31 cellular contexts compared by ENCODE assay signal in genomic region chr2:182589121-182589520, GRCh38.
"Had no signal": no experiment of that assay in that cellular context is flagged by ENCODE, and none has a peak within 500 bp of the region (broad histone marks: within the 10 kb centered on the region; RNA-seq: fewer than 3 reads in every experiment).

No MANE protein-coding gene starts in this region.

- H3K4me3 ChIP-seq: body of pancreas, esophagus muscularis mucosa, gastrocnemius medialis had no signal

- H3K27ac Mint-ChIP-seq: activated B cell treated with CpG ODN at 0.5 μM for 24 hours; activated CD8-positive, alpha-beta T cell treated with anti-CD3 and anti-CD28 coated beads for 36 hours; activated naive CD8-positive, alpha-beta T cell; activated T-helper 17 cell treated with anti-CD3 and anti-CD28 coated beads, Interleukin-2, amount 50 U/mL, for 72 hours; effector memory CD8-positive, alpha-beta T cell; T-helper 17 cell; T-helper 2 cell treated with Interferon-gamma antibody and Interleukin-4, amounts not matched to agents 5 μg/mL and 100 μg/mL, for 36 hours had no signal

- H3K36me3 Mint-ChIP-seq: activated naive CD8-positive, alpha-beta T cell had no signal

- DNase-seq: activated B cell treated with CpG ODN at 0.5 μM for 24 hours; activated CD4-positive, alpha-beta T cell treated with anti-CD3 and anti-CD28 coated beads for 48 hours; activated CD4-positive, alpha-beta T cell treated with anti-CD3 and anti-CD28 coated beads, Interleukin-2, amount 50 U/mL, for 1 hour; activated CD4-positive, alpha-beta T cell treated with anti-CD3 and anti-CD28 coated beads, Interleukin-2, amount 50 U/mL, for 48 hours; activated CD8-positive, alpha-beta memory T cell treated with anti-CD3 and anti-CD28 coated beads for 24 hours; activated CD8-positive, alpha-beta T cell treated with anti-CD3 and anti-CD28 coated beads for 36 hours; activated effector memory CD4-positive, alpha-beta T cell treated with Interleukin-2 at 50 U/mL for 16 hours; activated gamma-delta T cell treated with Interleukin-2 at 50 U/mL for 16 hours; activated naive CD4-positive, alpha-beta T cell treated with anti-CD3 and anti-CD28 coated beads, Interleukin-2, amount 50 U/mL, for 16 hours; activated naive CD4-positive, alpha-beta T cell treated with Interleukin-2 at 50 U/mL for 16 hours; activated T-cell treated with anti-CD3 and anti-CD28 coated beads, Interleukin-2, amount 50 U/mL, for 4 hours; amniotic stem cell; anterior cingulate cortex; body of pancreas; caudate nucleus; cortex of kidney; dermis blood vessel endothelial cell; effector CD4-positive, alpha-beta T cell; effector memory CD8-positive, alpha-beta T cell; erythroblast; foreskin keratinocyte; gastrocnemius medialis; glutamatergic neuron; T-helper 1 cell; T-helper 17 cell; T1000; WERI-Rb-1 had no signal

- H3K27ac ChIP-seq: esophagus muscularis mucosa, foreskin keratinocyte, gastrocnemius medialis, WERI-Rb-1 had no signal

- H3K9me3 ChIP-seq: body of pancreas, esophagus muscularis mucosa, gastrocnemius medialis had no signal

- H3K36me3 ChIP-seq: esophagus muscularis mucosa, gastrocnemius medialis, WERI-Rb-1 had no signal

- H3K27me3 Mint-ChIP-seq: activated B cell treated with CpG ODN at 0.5 μM for 24 hours; activated CD8-positive, alpha-beta T cell treated with anti-CD3 and anti-CD28 coated beads for 36 hours had no signal

- H3K9me3 Mint-ChIP-seq: activated B cell treated with CpG ODN at 0.5 μM for 24 hours; activated CD8-positive, alpha-beta T cell treated with anti-CD3 and anti-CD28 coated beads for 36 hours; activated T-cell treated with anti-CD3 and anti-CD28 coated beads, Interleukin-2, amount 50 U/mL, for 4 hours; activated T-helper 17 cell treated with anti-CD3 and anti-CD28 coated beads, Interleukin-2, amount 50 U/mL, for 72 hours; effector memory CD8-positive, alpha-beta T cell; T-helper 2 cell treated with Interferon-gamma antibody and Interleukin-4, amounts not matched to agents 5 μg/mL and 100 μg/mL, for 36 hours had no signal

- H3K27me3 ChIP-seq: body of pancreas, esophagus muscularis mucosa, foreskin keratinocyte, gastrocnemius medialis had no signal

- H3K4me3 Mint-ChIP-seq: activated B cell treated with CpG ODN at 0.5 μM for 24 hours; activated CD8-positive, alpha-beta T cell treated with anti-CD3 and anti-CD28 coated beads for 36 hours; activated naive CD8-positive, alpha-beta T cell; activated T-cell treated with anti-CD3 and anti-CD28 coated beads, Interleukin-2, amount 50 U/mL, for 4 hours; activated T-helper 17 cell treated with anti-CD3 and anti-CD28 coated beads, Interleukin-2, amount 50 U/mL, for 72 hours; effector memory CD8-positive, alpha-beta T cell; T-helper 17 cell; T-helper 2 cell treated with Interferon-gamma antibody and Interleukin-4, amounts not matched to agents 5 μg/mL and 100 μg/mL, for 36 hours had no signal

- H3K4me1 Mint-ChIP-seq: activated B cell treated with CpG ODN at 0.5 μM for 24 hours; activated T-helper 17 cell treated with anti-CD3 and anti-CD28 coated beads, Interleukin-2, amount 50 U/mL, for 72 hours; T-helper 17 cell had no signal

- H3K4me1 ChIP-seq: body of pancreas, gastrocnemius medialis had no signal
